ENCODE assay signal across 25 cellular contexts in genomic region chr12:123892853-123893252, GRCh38.
DNase-seq lines count a peak whose midpoint lies in the region; ATAC-seq and TF ChIP-seq lines count a peak whose summit lies in the region.
"Had no signal": no experiment of that assay in that cellular context is flagged by ENCODE, and none has a peak within 500 bp of the region (broad histone marks: within the 10 kb centered on the region; RNA-seq: fewer than 3 reads in every experiment).

No MANE protein-coding gene starts in this region.

- TF ChIP-seq POLR2A in sigmoid colon (IDR thresholded peaks at IDR 0.05) = no peak

- H3K4me3 ChIP-seq in BLaER1 treated with 17β-estradiol and CSF1 and Interleukin-3, amounts not matched to agents 10 nM and 100 nM = no peak overlapping the region
- H3K4me3 ChIP-seq in RWPE2 (ENCODE audit: severe bottlenecking) = no peak overlapping the region
- H3K4me3 ChIP-seq in sigmoid colon = no peak overlapping the region
- H3K4me3 ChIP-seq: GM12878 had no signal

- WGBS in sigmoid colon, 2 donors = 77 to 84% methylated on average over 10 of the region's 10 CpGs

- peak; percentile 35 for DNase-seq in RWPE2 (ENCODE audit: low spot score)
- DNase-seq in chondrocyte (ENCODE audit: low spot score) = peak; percentile 58
- DNase-seq in sigmoid colon = peak; percentile 40
- DNase-seq in left colon = no peak
- DNase-seq in AML-193 (lab: John Stamatoyannopoulos, UW) = no peak
- DNase-seq in foreskin melanocyte = no peak
- DNase-seq: 8988T; ACHN; C1 segment of cervical spinal cord; CD4-positive, alpha-beta memory T cell; CD4-positive, CD25-positive, alpha-beta regulatory T cell; CD8-positive, alpha-beta memory T cell; COR-L47; DMS 273 treated with DMSO at 0.1 percent for 48 hours; DMS153; DMS53; DMS79; DND-41; EL; GDM1 had no signal

- H4K20me1 ChIP-seq in BLaER1 treated with 17β-estradiol and CSF1 and Interleukin-3, amounts not matched to agents 10 nM and 100 nM = no peaks in the 10 kb centered on the region

- no peak overlapping the region for H3K27ac ChIP-seq in BLaER1 treated with 17β-estradiol and CSF1 and Interleukin-3, amounts not matched to agents 10 nM and 100 nM
- H3K27ac ChIP-seq in RWPE2 (ENCODE audit: poor library complexity, severe bottlenecking) = no peak overlapping the region
- H3K27ac ChIP-seq in sigmoid colon = no peak overlapping the region

- ATAC-seq in RWPE2 (ENCODE audit: low read depth) = no peak
- ATAC-seq in GM18517 (IDR thresholded peaks at IDR 0.05; ENCODE audit: unreplicated experiment) = no peak
- no peak for ATAC-seq in left colon
- ATAC-seq: GM12878 had no signal

- H3K4me2 ChIP-seq in BLaER1 treated with 17β-estradiol and CSF1 and Interleukin-3, amounts not matched to agents 10 nM and 100 nM = peak overlapping the region in 6 of 11 experiments; percentile 80 to 93 (median 86); a peak in 8 of 22 replicates

- no peaks in the 10 kb centered on the region for H3K36me3 Mint-ChIP-seq in chondrocyte (ENCODE audit: low read depth)
- H3K36me3 Mint-ChIP-seq: CD14-positive monocyte; CD4-positive, alpha-beta memory T cell; CD4-positive, CD25-positive, alpha-beta regulatory T cell; CD8-positive, alpha-beta memory T cell had no signal

- TF ChIP-seq CTCF in RWPE2 (IDR thresholded peaks at IDR 0.05; ENCODE audit: poor library complexity, severe bottlenecking) (no peak), chondrocyte (IDR thresholded peaks at IDR 0.05) (no peak), sigmoid colon (IDR thresholded peaks at IDR 0.05) (no peak)

- H3K27me3 ChIP-seq in BLaER1 treated with 17β-estradiol and CSF1 and Interleukin-3, amounts not matched to agents 10 nM and 100 nM = no peaks in the 10 kb centered on the region
- H3K27me3 ChIP-seq in RWPE2 (ENCODE audit: insufficient read depth, poor library complexity, severe bottlenecking) = no peaks in the 10 kb centered on the region
- peaks cover 0 to 4% (median 4%) of the 10 kb centered on the region in 3 donors for H3K27me3 ChIP-seq in sigmoid colon

- no peak overlapping the region for H3K9ac ChIP-seq in BLaER1 treated with 17β-estradiol and CSF1 and Interleukin-3, amounts not matched to agents 10 nM and 100 nM

- H3K9me3 Mint-ChIP-seq in chondrocyte (ENCODE audit: low read depth) = no peaks in the 10 kb centered on the region
- H3K9me3 Mint-ChIP-seq: CD4-positive, alpha-beta memory T cell; CD4-positive, CD25-positive, alpha-beta regulatory T cell; CD8-positive, alpha-beta memory T cell had no signal

- no peaks in the 10 kb centered on the region for H3K9me3 ChIP-seq in BLaER1 treated with 17β-estradiol and CSF1 and Interleukin-3, amounts not matched to agents 10 nM and 100 nM (replicated peaks in 1 of 11)
- H3K9me3 ChIP-seq in RWPE2 (ENCODE audit: severe bottlenecking) (no peaks in the 10 kb centered on the region), sigmoid colon (no peaks in the 10 kb centered on the region)

- peaks cover 15% of the 10 kb centered on the region for H3K4me1 Mint-ChIP-seq in chondrocyte (ENCODE audit: low read depth)
- H3K4me1 Mint-ChIP-seq: B cell; CD4-positive, alpha-beta memory T cell; CD4-positive, CD25-positive, alpha-beta regulatory T cell; CD8-positive, alpha-beta memory T cell had no signal

- peaks cover 1% of the 10 kb centered on the region for H3K27me3 Mint-ChIP-seq in chondrocyte (ENCODE audit: low read depth)

- no peak overlapping the region for H3K4me3 Mint-ChIP-seq in chondrocyte (ENCODE audit: unreplicated experiment)
- H3K4me3 Mint-ChIP-seq: B cell; CD14-positive monocyte; CD4-positive, alpha-beta memory T cell; CD4-positive, CD25-positive, alpha-beta regulatory T cell; CD8-positive, alpha-beta memory T cell had no signal

- H3K4me1 ChIP-seq in BLaER1 treated with 17β-estradiol and CSF1 and Interleukin-3, amounts not matched to agents 10 nM and 100 nM = peaks cover 37 to 64% (median 49%) of the 10 kb centered on the region in 10 experiments
- H3K4me1 ChIP-seq in RWPE2 (ENCODE audit: insufficient read depth, poor library complexity, severe bottlenecking) (no peaks in the 10 kb centered on the region), sigmoid colon (no peaks in the 10 kb centered on the region)

- intact Hi-C loops in sigmoid colon (cut with DNase I) (no loop called here), left colon (cut with DNase I, micrococcal nuclease) (no loop called here)

- H3K36me3 ChIP-seq in BLaER1 treated with 17β-estradiol and CSF1 and Interleukin-3, amounts not matched to agents 10 nM and 100 nM = 0 out of 22 replicates have a peak, but pooled peaks cover 0 to under 1% (median 0%) of the 10 kb centered on the region in 11 experiments
- H3K36me3 ChIP-seq in RWPE2 (ENCODE audit: low read depth) (no peaks in the 10 kb centered on the region), sigmoid colon (no peaks in the 10 kb centered on the region)

- no peak for TF ChIP-seq EP300 in sigmoid colon (IDR thresholded peaks at IDR 0.05)

- H3K27ac Mint-ChIP-seq in chondrocyte (ENCODE audit: unreplicated experiment) = no peak overlapping the region
- H3K27ac Mint-ChIP-seq: B cell; CD14-positive monocyte; CD4-positive, alpha-beta memory T cell; CD4-positive, CD25-positive, alpha-beta regulatory T cell; CD8-positive, alpha-beta memory T cell had no signal

Comparison
In these comparisons a context has a peak if more than half of its experiments do, and no peak if none do; other contexts are left out.
1. DNase-seq: peak in RWPE2 (single experiment), chondrocyte (single experiment) and sigmoid colon (single experiment); none in left colon (0 of 2), AML-193 (0 of 2) and foreskin melanocyte (single experiment).